ENCODE assay signal across 7 cellular contexts in the genomic region with DNA sequence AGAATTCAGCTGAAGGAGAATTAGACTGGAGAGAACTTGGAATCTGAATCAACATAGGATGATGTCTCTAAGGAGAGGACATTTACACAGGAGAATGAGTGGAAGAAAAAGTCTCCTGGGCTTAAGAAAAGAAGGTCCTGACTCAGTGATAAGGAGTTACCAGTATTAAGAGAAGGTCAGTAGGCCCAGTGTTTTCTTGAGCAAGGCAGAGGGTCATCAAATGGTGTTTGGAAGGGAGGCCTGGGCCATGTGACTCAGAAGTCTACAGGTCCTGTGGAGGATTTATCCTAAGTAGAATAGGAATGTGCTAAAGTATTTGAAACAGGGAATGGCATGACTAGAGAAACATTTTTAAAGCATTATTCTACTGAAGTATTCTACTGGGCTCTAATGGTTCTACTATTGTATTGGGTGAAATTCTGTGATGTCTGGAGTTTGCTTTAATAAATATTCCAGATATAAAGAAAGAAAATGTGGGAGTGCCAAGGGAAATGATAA. TPM values are rescaled to one million over a fixed set of nuclear protein-coding genes. Genes with fewer than 3 reads are reported as not detected.
"Had no signal": no experiment of that assay in that cellular context is flagged by ENCODE, and none has a peak within 500 bp of the region (broad histone marks: within the 10 kb centered on the region; RNA-seq: fewer than 3 reads in every experiment).

No MANE protein-coding gene starts in this region.

RNA-seq across cellular contexts. Expression of gene NUTM2E, which starts 39.0 kb away (rescaled TPM):
- total RNA-seq: natural killer cell treated with Interleukin-12 subunit alpha and Interleukin-12 subunit beta and Interleukin-15 and Interleukin-18, amount 100 ng/mL, for 72 hours; right atrium auricular region; sciatic nerve; smooth muscle cell; suprapubic skin; upper lobe of right lung; urinary bladder had no signal
- polyA plus RNA-seq: smooth muscle cell had no signal
